Comparison of ENCODE assay signal across 9 cellular contexts in the genomic region with DNA sequence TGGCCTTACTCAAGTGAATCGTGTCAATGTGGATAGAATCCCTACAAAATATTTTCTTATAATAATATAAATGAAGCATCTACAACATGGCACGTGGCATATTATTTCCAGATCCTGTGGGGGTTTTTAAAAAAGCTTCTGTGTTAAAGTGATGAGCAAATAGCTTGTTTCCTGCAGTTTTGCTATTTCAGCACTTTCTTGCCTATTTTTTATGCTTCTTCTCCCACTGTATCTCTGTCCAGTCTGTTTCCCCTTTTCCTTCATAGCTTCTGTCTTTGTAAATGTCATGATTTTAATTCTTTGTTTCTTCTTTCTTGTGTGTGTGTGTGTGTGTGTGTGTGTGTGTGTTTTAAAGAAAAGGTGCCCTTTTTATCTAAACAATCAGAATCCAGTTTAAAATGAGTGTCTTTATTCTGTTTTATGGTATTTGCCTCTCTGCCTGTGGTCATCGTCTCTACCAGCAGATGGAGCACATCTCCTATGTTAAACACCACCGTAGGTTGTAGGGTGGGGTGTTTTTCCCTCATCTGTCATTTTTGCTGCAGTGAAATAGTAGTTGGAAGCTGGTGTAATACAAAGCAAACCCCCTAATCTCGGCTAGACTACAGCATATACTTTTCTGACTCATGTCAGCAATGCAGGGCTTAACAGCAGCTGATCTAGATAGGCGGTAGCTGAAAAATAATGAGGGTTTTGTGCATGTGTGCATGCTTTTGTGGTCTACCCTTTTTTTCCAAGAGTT. TPM values are rescaled to one million over a fixed set of nuclear protein-coding genes. Genes with fewer than 3 reads are reported as not detected.
A peak's percentile ranks its signal among the peaks of the same experiment; 100 is the strongest.
DNase-seq lines count a peak whose midpoint lies in the region; ATAC-seq and TF ChIP-seq lines count a peak whose summit lies in the region.
"Had no signal": no experiment of that assay in that cellular context is flagged by ENCODE, and none has a peak within 500 bp of the region (broad histone marks: within the 10 kb centered on the region; RNA-seq: fewer than 3 reads in every experiment).

No MANE protein-coding gene starts in this region.

- CTCF ChIA-PET in CD4-positive, alpha-beta T cell (lab: Charles Lee): no interaction called here

- H3K4me1 Mint-ChIP-seq in CD4-positive, alpha-beta T cell (ENCODE audit: low read depth): no peaks in the 10 kb centered on the region

- no peak overlapping the region for H3K27ac Mint-ChIP-seq in CD4-positive, alpha-beta T cell

- H3K9ac ChIP-seq in neural cell (ENCODE audit: low read length): no peak overlapping the region

- H3K9me2 ChIP-seq in neural cell (ENCODE audit: insufficient read depth, low read length): no peaks in the 10 kb centered on the region

- no peaks in the 10 kb centered on the region for H3K36me3 Mint-ChIP-seq in CD4-positive, alpha-beta T cell (ENCODE audit: low read depth)

- no peak overlapping the region for H2AFZ ChIP-seq in neural cell (ENCODE audit: low read depth, low read length)

- no peaks in the 10 kb centered on the region for H3K27me3 ChIP-seq in CD4-positive, alpha-beta T cell (ENCODE audit: control insufficient read depth, insufficient read depth, low read length)
- H3K27me3 ChIP-seq in Peyer's patch (no peaks in the 10 kb centered on the region), neural cell (ENCODE audit: insufficient read depth, low read depth, low read length) (no peaks in the 10 kb centered on the region)

- no peak for TF ChIP-seq POLR2A in Peyer's patch (IDR thresholded peaks at IDR 0.05)

- DNase-seq in CD4-positive, alpha-beta T cell: no peak
- DNase-seq in Peyer's patch (peak in 2 of 3 donors; percentile 20 to 55), epithelial cell of esophagus (ENCODE audit: low read depth) (peak; percentile 25), KG1 (lab: John Stamatoyannopoulos, UW) (no peak), NCI-H187 treated with DMSO at 0.1 percent for 48 hours (lab: John Stamatoyannopoulos, UW) (no peak)

- TF ChIP-seq EP300 in neural cell (conservative IDR thresholded peaks at IDR 0.05; ENCODE audit: poor library complexity, severe bottlenecking): no peak

- H3K4me3 ChIP-seq in Peyer's patch (no peak overlapping the region), epithelial cell of esophagus (ENCODE audit: low read length) (no peak overlapping the region), neural cell (ENCODE audit: low read length) (no peak overlapping the region)

- TF ChIP-seq CTCF in CD4-positive, alpha-beta T cell (IDR thresholded peaks at IDR 0.05): peak; percentile 29
- peak in 5 of 6 experiments; percentile 23 to 63 (median 54) for TF ChIP-seq CTCF in Peyer's patch (IDR thresholded peaks at IDR 0.05)
- TF ChIP-seq CTCF in epithelial cell of esophagus (IDR thresholded peaks at IDR 0.05; ENCODE audit: insufficient read depth, low read depth, low read length, missing control alignments): peak; percentile 65
- peak; percentile 83 for TF ChIP-seq CTCF in neural cell (IDR thresholded peaks at IDR 0.05; ENCODE audit: poor library complexity, severe bottlenecking)

- H3K9me3 Mint-ChIP-seq in CD4-positive, alpha-beta T cell: no peaks in the 10 kb centered on the region

- POLR2A ChIA-PET in CD4-positive, alpha-beta T cell (lab: Charles Lee): no interaction called here

- H3K9me3 ChIP-seq in CD4-positive, alpha-beta T cell (ENCODE audit: control insufficient read depth, low read length): no peaks in the 10 kb centered on the region
- H3K9me3 ChIP-seq in Peyer's patch (no peaks in the 10 kb centered on the region), neural cell (ENCODE audit: low read length) (no peaks in the 10 kb centered on the region)

- TF ChIP-seq RAD21 in neural cell (conservative IDR thresholded peaks at IDR 0.05): peak; percentile 88

- H4K20me1 ChIP-seq in neural cell (ENCODE audit: insufficient read depth): no peaks in the 10 kb centered on the region

- no peak overlapping the region for H3K4me3 Mint-ChIP-seq in CD4-positive, alpha-beta T cell

- no peaks in the 10 kb centered on the region for H3K27me3 Mint-ChIP-seq in CD4-positive, alpha-beta T cell

- no peak overlapping the region for H3K27ac ChIP-seq in CD4-positive, alpha-beta T cell (ENCODE audit: low read depth, low read length)
- H3K27ac ChIP-seq in Peyer's patch (no peak overlapping the region), neural cell (ENCODE audit: low read length) (peak overlapping the region; percentile 44)

- no peaks in the 10 kb centered on the region for H3K4me1 ChIP-seq in Peyer's patch

- H3K36me3 ChIP-seq in Peyer's patch (no peaks in the 10 kb centered on the region), neural cell (ENCODE audit: insufficient read depth, low read length) (no peaks in the 10 kb centered on the region)

- intact Hi-C loops in CD4-positive, alpha-beta T cell (cut with DNase I, micrococcal nuclease): no loop called here

- no peaks in the 10 kb centered on the region for H3F3A ChIP-seq in neural cell (ENCODE audit: insufficient read depth, low read length, poor library complexity, severe bottlenecking)

- no peak overlapping the region for H3K4me2 ChIP-seq in neural cell (ENCODE audit: low read length)

- peak; percentile 41 for ATAC-seq in CD4-positive, alpha-beta T cell (ENCODE audit: poor library complexity)
- ATAC-seq in GM18502 (IDR thresholded peaks at IDR 0.05; ENCODE audit: poor library complexity, unreplicated experiment): peak; percentile 73
- peak; percentile 76 for ATAC-seq in HG02981 (IDR thresholded peaks at IDR 0.05; ENCODE audit: unreplicated experiment)

- no peaks in the 10 kb centered on the region for H3K79me2 ChIP-seq in neural cell (replicated peaks; ENCODE audit: insufficient read depth, low read length)

TF ChIP-seq in neural cell, 6 proteins besides CTCF, POLR2A, EP300 and RAD21:
- TF ChIP-seq MXI1 (conservative IDR thresholded peaks at IDR 0.05; ENCODE audit: poor library complexity, severe bottlenecking) (no peak), EZH2 (IDR thresholded peaks at IDR 0.05; ENCODE audit: borderline replicate concordance, insufficient read depth, low read length, poor library complexity, severe bottlenecking) (no peak), SMC3 (conservative IDR thresholded peaks at IDR 0.05; ENCODE audit: poor library complexity) (peak; percentile 92), TAF1 (IDR thresholded peaks at IDR 0.05; ENCODE audit: low read depth) (no peak)

RNA-seq across cellular contexts. Expression of gene FTHL17, which starts 33.1 kb away (rescaled TPM):
- not detected for total RNA-seq in CD4-positive, alpha-beta T cell
- not detected for total RNA-seq in Peyer's patch
- not detected in 2 replicates for polyA plus RNA-seq in neural cell
- not detected in 2 replicates for polyA minus RNA-seq in neural cell
- total RNA-seq: skeletal muscle tissue had no signal

Comparison
In these comparisons a context has a peak if more than half of its experiments do, and no peak if none do; other contexts are left out.
1. DNase-seq: peak in Peyer's patch (2 of 3) and epithelial cell of esophagus (single experiment); none in CD4-positive, alpha-beta T cell (0 of 10), KG1 (single experiment) and NCI-H187 treated with DMSO at 0.1 percent for 48 hours (single experiment).
2. CTCF ChIP-seq: peak in every context shown above with its lines; median percentile 83 in neural cell; 65 in epithelial cell of esophagus; 54 in Peyer's patch; 29 in CD4-positive, alpha-beta T cell.
3. Peak in every context shown above with its lines, with median percentiles within 50 percentile points of each other: ATAC-seq.